32 cellular contexts compared by ENCODE assay signal in the genomic region with DNA sequence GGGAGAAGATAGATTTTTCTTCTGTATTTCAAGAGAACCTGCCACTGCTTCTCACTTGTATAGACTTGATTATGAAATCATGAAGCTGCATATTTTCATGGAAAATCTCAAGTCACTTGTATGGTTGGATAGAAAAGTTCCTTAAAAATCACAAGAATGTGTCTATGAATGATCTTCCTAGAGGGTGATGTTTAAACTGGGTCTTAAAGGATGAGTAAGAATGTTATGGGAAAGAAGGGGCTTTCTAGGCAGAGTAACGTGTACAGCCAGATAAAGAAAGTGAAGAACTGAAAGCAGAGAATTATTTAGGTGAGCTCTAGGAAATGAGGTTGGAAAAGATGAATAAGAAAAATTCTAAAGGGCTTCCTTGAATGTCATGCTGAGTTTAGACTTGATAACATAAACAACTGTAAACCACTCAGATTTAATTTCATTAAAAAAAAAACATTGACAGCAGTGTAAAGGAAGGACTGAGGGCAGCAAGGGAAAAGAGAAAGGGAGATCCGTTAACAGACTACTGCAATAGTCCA. TPM values are rescaled to one million over a fixed set of nuclear protein-coding genes. Genes with fewer than 3 reads are reported as not detected.
A peak's percentile ranks its signal among the peaks of the same experiment; 100 is the strongest.
DNase-seq lines count a peak whose midpoint lies in the region; ATAC-seq and TF ChIP-seq lines count a peak whose summit lies in the region.
"Had no signal": no experiment of that assay in that cellular context is flagged by ENCODE, and none has a peak within 500 bp of the region (broad histone marks: within the 10 kb centered on the region; RNA-seq: fewer than 3 reads in every experiment).

No MANE protein-coding gene starts in this region.

- H3K9me3 ChIP-seq in SJSA1 (replicated peaks) (no peaks in the 10 kb centered on the region; the same call in 1 of the 2 replicates), tibial nerve (no peaks in the 10 kb centered on the region), T-helper 17 cell (ENCODE audit: control insufficient read depth, low read length, poor library complexity, severe bottlenecking) (no peaks in the 10 kb centered on the region)
- H3K9me3 ChIP-seq: BLaER1 treated with 17β-estradiol and CSF1 and Interleukin-3, amounts not matched to agents 10 nM and 100 nM; mucosa of descending colon; Peyer's patch; upper lobe of left lung had no signal

- no peak for TF ChIP-seq POLR2A in tibial nerve (IDR thresholded peaks at IDR 0.05)

- H3K4me1 Mint-ChIP-seq in T-helper 17 cell, result peaks cover 29% of the 10 kb centered on the region

- H3K36me3 ChIP-seq in SJSA1, result peaks cover 17% of the 10 kb centered on the region
- H3K36me3 ChIP-seq in tibial nerve, result no peaks in the 10 kb centered on the region
- H3K36me3 ChIP-seq: Peyer's patch, upper lobe of left lung had no signal

- H3K27me3 ChIP-seq in SJSA1 (replicated peaks), result no peaks in the 10 kb centered on the region
- no peaks in the 10 kb centered on the region for H3K27me3 ChIP-seq in foreskin keratinocyte
- H3K27me3 ChIP-seq in tibial nerve, result no peaks in the 10 kb centered on the region
- H3K27me3 ChIP-seq: BLaER1 treated with 17β-estradiol and CSF1 and Interleukin-3, amounts not matched to agents 10 nM and 100 nM; hepatocyte; Peyer's patch; upper lobe of left lung had no signal

- H3K27ac ChIP-seq in SJSA1, result peak overlapping the region; percentile 8
- H3K27ac ChIP-seq in foreskin keratinocyte, result peak overlapping the region; percentile 18
- H3K27ac ChIP-seq in tibial nerve, result no peak overlapping the region
- H3K27ac ChIP-seq: BLaER1 treated with 17β-estradiol and CSF1 and Interleukin-3, amounts not matched to agents 10 nM and 100 nM; hepatocyte; Peyer's patch had no signal

- ATAC-seq in foreskin keratinocyte, result no peak
- ATAC-seq in GM18867 (IDR thresholded peaks at IDR 0.05; ENCODE audit: unreplicated experiment), result no peak
- ATAC-seq in T-helper 17 cell, result no peak
- ATAC-seq: activated CD8-positive, alpha-beta T cell treated with anti-CD3 and anti-CD28 coated beads for 36 hours; HCT116; HepG2; mucosa of descending colon; natural killer cell treated with Interleukin-12 subunit alpha and Interleukin-12 subunit beta and Interleukin-15 and Interleukin-18, amount 100 ng/mL, for 72 hours had no signal

- H3K4me3 ChIP-seq in SJSA1 (no peak overlapping the region), tibial nerve (no peak overlapping the region)
- H3K4me3 ChIP-seq: BLaER1 treated with 17β-estradiol and CSF1 and Interleukin-3, amounts not matched to agents 10 nM and 100 nM; hepatocyte; lung; mucosa of descending colon; Peyer's patch; upper lobe of left lung had no signal

- DNase-seq in CD1c-positive myeloid dendritic cell (ENCODE audit: extremely low spot score) (peak; percentile 35), EL (peak; percentile 20), SJSA1 (ENCODE audit: low read depth in 1 of 2, low spot score in 2 of 2) (peak in 1 of 2 experiments; percentile 53), foreskin keratinocyte (peak in 1 of 2 donors; percentile 44), tibial nerve (ENCODE audit: low spot score in 2 of 2) (no peak), cerebellar nuclear complex (lab: John Stamatoyannopoulos, UW) (no peak), T-helper 17 cell (no peak)
- DNase-seq: activated CD4-positive, alpha-beta T cell treated with anti-CD3 and anti-CD28 coated beads for 1 hour; activated CD8-positive, alpha-beta T cell treated with anti-CD3 and anti-CD28 coated beads for 36 hours; activated naive CD8-positive, alpha-beta T cell treated with anti-CD3 and anti-CD28 coated beads, Interleukin-2, amount 10 ng/mL, durations not matched to agents 7 days and 5 days; DMS79; foreskin melanocyte; Kasumi-1; mucosa of descending colon; NCI-H1436 treated with DMSO at 0.1 percent for 48 hours; NCI-H446; NCI-H748 treated with DMSO at 0.1 percent for 48 hours; Peyer's patch; SHP77; stimulated activated CD4-positive, alpha-beta T cell treated with anti-CD3 and anti-CD28 coated beads, Interleukin-15, amount 100 ng/mL, for 24 hours; stimulated activated CD4-positive, alpha-beta T cell treated with anti-CD3 and anti-CD28 coated beads, Interleukin-4, amount 100 ng/mL, for 4 hours; substantia nigra; upper lobe of left lung had no signal

- peaks cover 32% of the 10 kb centered on the region for H3K4me1 ChIP-seq in SJSA1 (replicated peaks)
- peaks cover 11% of the 10 kb centered on the region for H3K4me1 ChIP-seq in foreskin keratinocyte
- peaks cover 0 to 48% (median 18%) of the 10 kb centered on the region in 4 donors for H3K4me1 ChIP-seq in tibial nerve

- no peaks in the 10 kb centered on the region for H3K27me3 Mint-ChIP-seq in T-helper 17 cell
- H3K27me3 Mint-ChIP-seq: activated CD8-positive, alpha-beta T cell treated with anti-CD3 and anti-CD28 coated beads for 36 hours; activated naive CD8-positive, alpha-beta T cell treated with anti-CD3 and anti-CD28 coated beads, Interleukin-2, amount 10 ng/mL, durations not matched to agents 7 days and 5 days; dendritic cell treated with granulocyte-macrophage colony-stimulating factor and Interleukin-4, amounts not matched to agents 40 ng/mL and 50 ng/mL, for 4 days; natural killer cell treated with Interleukin-12 subunit alpha and Interleukin-12 subunit beta and Interleukin-15 and Interleukin-18, amount 100 ng/mL, for 72 hours had no signal

- no peak for TF ChIP-seq EP300 in tibial nerve (IDR thresholded peaks at IDR 0.05)

- H3K27ac Mint-ChIP-seq in T-helper 17 cell, result no peak overlapping the region
- H3K27ac Mint-ChIP-seq: activated CD8-positive, alpha-beta T cell treated with anti-CD3 and anti-CD28 coated beads for 36 hours; activated naive CD8-positive, alpha-beta T cell treated with anti-CD3 and anti-CD28 coated beads, Interleukin-2, amount 10 ng/mL, durations not matched to agents 7 days and 5 days; dendritic cell treated with granulocyte-macrophage colony-stimulating factor and Interleukin-4, amounts not matched to agents 40 ng/mL and 50 ng/mL, for 4 days; natural killer cell treated with Interleukin-12 subunit alpha and Interleukin-12 subunit beta and Interleukin-15 and Interleukin-18, amount 100 ng/mL, for 72 hours; T-helper 2 cell treated with Interferon-gamma antibody and Interleukin-4, amounts not matched to agents 5 μg/mL and 100 μg/mL, for 36 hours had no signal

- no peak for TF ChIP-seq CTCF in foreskin keratinocyte (conservative IDR thresholded peaks at IDR 0.05)
- no peak for TF ChIP-seq CTCF in tibial nerve (IDR thresholded peaks at IDR 0.05)

- no peak overlapping the region for H3K4me3 Mint-ChIP-seq in T-helper 17 cell
- H3K4me3 Mint-ChIP-seq: activated CD8-positive, alpha-beta T cell treated with anti-CD3 and anti-CD28 coated beads for 36 hours; activated naive CD8-positive, alpha-beta T cell treated with anti-CD3 and anti-CD28 coated beads, Interleukin-2, amount 10 ng/mL, durations not matched to agents 7 days and 5 days; dendritic cell treated with granulocyte-macrophage colony-stimulating factor and Interleukin-4, amounts not matched to agents 40 ng/mL and 50 ng/mL, for 4 days; natural killer cell treated with Interleukin-12 subunit alpha and Interleukin-12 subunit beta and Interleukin-15 and Interleukin-18, amount 100 ng/mL, for 72 hours; T-helper 2 cell treated with Interferon-gamma antibody and Interleukin-4, amounts not matched to agents 5 μg/mL and 100 μg/mL, for 36 hours had no signal

- WGBS in tibial nerve, 2 donors, result 86 to 92% methylated on average over 2 of the region's 2 CpGs

- peaks cover 5% of the 10 kb centered on the region for H3K36me3 Mint-ChIP-seq in T-helper 17 cell (ENCODE audit: low read depth)
- H3K36me3 Mint-ChIP-seq: natural killer cell treated with Interleukin-12 subunit alpha and Interleukin-12 subunit beta and Interleukin-15 and Interleukin-18, amount 100 ng/mL, for 72 hours had no signal

RNA-seq across cellular contexts. Expression of a gene that starts 4.9 kb away (rescaled TPM):
- total RNA-seq in SJSA1 (2014; rRNA removed; shearing (Covaris generic)), result 204 and 206 TPM in 2 replicates
- 99.6 and 110 TPM in 2 replicates for total RNA-seq in foreskin keratinocyte
- polyA plus RNA-seq in foreskin keratinocyte, result 93.9 and 94.1 TPM in 2 replicates
- total RNA-seq in tibial nerve, result 10 to 100 TPM; 57.9 to 63.9 (median 60.5) TPM
- total RNA-seq in T-helper 17 cell, result 100 to 1,000 TPM; 150 to 170 TPM

Comparison
In these comparisons a context has a peak if more than half of its experiments do, and no peak if none do; other contexts are left out.
1. DNase-seq: peak in CD1c-positive myeloid dendritic cell (single experiment) and EL (single experiment); none in tibial nerve (0 of 2), cerebellar nuclear complex (0 of 2) and T-helper 17 cell (0 of 3).
2. H3K27ac ChIP-seq: peak in SJSA1 (single experiment) and foreskin keratinocyte (single experiment); none in tibial nerve (0 of 4).